1 cellular context compared by ENCODE assay signal in the genomic region with DNA sequence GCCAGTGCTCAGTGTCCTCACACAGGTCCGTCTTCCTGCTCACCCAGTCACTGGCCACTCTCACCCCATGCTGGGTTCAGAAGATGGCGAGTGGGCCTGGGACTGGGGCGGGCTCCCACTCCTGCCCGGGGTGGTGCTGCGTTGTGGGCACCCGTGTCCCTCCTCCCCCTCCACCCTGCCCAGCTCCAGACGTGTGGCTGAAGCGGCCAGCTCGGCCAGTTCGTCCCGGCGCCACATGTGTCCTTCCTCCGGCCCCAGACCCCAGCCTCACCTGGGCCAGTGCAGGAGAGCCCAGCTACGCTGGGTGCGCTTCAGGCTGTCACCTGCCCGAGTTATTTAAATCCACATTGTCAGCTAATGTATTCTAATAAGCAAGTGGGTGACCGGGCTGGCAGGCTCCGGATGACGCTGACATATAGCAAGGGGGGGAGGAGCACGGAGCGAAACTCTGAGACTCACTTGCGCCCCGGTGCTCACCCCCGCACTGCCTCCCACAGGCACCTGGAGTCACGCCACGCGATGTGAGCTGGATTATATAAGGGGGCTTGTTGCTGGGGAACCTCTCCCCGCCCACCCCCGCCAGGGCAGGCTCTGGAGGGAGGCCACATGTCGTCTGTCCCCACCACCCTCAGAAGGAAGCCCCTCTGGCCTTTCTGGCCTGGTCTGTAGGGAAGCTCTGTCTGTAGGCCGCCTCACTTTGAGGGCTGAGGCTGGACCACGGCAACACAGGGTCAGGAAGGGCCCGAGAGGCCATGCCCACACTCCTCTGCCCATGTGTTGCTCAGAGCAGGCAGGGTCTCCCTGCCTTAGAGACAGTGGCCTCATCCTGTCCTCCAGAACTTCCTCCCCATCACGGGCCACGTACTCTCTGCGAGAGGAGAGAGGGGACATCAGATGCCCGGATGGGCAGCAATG.
TF ChIP-seq lines count a peak whose summit lies in the region.

No MANE protein-coding gene starts in this region.

TF ChIP-seq in GM23338, 12 proteins besides CTCF, POLR2A, EP300 and RAD21 (continued from another document):
- TF ChIP-seq, protein P1, sequence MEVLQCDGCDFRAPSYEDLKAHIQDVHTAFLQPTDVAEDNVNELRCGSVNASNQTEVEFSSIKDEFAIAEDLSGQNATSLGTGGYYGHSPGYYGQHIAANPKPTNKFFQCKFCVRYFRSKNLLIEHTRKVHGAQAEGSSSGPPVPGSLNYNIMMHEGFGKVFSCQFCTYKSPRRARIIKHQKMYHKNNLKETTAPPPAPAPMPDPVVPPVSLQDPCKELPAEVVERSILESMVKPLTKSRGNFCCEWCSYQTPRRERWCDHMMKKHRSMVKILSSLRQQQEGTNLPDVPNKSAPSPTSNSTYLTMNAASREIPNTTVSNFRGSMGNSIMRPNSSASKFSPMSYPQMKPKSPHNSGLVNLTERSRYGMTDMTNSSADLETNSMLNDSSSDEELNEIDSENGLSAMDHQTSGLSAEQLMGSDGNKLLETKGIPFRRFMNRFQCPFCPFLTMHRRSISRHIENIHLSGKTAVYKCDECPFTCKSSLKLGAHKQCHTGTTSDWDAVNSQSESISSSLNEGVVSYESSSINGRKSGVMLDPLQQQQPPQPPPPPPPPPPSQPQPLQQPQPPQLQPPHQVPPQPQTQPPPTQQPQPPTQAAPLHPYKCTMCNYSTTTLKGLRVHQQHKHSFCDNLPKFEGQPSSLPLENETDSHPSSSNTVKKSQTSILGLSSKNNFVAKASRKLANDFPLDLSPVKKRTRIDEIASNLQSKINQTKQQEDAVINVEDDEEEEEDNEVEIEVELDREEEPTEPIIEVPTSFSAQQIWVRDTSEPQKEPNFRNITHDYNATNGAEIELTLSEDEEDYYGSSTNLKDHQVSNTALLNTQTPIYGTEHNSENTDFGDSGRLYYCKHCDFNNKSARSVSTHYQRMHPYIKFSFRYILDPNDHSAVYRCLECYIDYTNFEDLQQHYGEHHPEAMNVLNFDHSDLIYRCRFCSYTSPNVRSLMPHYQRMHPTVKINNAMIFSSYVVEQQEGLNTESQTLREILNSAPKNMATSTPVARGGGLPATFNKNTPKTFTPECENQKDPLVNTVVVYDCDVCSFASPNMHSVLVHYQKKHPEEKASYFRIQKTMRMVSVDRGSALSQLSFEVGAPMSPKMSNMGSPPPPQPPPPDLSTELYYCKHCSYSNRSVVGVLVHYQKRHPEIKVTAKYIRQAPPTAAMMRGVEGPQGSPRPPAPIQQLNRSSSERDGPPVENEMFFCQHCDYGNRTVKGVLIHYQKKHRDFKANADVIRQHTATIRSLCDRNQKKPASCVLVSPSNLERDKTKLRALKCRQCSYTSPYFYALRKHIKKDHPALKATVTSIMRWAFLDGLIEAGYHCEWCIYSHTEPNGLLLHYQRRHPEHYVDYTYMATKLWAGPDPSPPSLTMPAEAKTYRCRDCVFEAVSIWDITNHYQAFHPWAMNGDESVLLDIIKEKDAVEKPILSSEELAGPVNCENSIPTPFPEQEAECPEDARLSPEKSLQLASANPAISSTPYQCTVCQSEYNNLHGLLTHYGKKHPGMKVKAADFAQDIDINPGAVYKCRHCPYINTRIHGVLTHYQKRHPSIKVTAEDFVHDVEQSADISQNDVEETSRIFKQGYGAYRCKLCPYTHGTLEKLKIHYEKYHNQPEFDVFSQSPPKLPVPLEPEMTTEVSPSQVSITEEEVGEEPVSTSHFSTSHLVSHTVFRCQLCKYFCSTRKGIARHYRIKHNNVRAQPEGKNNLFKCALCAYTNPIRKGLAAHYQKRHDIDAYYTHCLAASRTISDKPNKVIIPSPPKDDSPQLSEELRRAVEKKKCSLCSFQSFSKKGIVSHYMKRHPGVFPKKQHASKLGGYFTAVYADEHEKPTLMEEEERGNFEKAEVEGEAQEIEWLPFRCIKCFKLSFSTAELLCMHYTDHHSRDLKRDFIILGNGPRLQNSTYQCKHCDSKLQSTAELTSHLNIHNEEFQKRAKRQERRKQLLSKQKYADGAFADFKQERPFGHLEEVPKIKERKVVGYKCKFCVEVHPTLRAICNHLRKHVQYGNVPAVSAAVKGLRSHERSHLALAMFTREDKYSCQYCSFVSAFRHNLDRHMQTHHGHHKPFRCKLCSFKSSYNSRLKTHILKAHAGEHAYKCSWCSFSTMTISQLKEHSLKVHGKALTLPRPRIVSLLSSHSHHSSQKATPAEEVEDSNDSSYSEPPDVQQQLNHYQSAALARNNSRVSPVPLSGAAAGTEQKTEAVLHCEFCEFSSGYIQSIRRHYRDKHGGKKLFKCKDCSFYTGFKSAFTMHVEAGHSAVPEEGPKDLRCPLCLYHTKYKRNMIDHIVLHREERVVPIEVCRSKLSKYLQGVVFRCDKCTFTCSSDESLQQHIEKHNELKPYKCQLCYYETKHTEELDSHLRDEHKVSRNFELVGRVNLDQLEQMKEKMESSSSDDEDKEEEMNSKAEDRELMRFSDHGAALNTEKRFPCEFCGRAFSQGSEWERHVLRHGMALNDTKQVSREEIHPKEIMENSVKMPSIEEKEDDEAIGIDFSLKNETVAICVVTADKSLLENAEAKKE (CRISPR knock-in tag; IDR thresholded peaks at IDR 0.05): no peak
- TF ChIP-seq, protein P2, sequence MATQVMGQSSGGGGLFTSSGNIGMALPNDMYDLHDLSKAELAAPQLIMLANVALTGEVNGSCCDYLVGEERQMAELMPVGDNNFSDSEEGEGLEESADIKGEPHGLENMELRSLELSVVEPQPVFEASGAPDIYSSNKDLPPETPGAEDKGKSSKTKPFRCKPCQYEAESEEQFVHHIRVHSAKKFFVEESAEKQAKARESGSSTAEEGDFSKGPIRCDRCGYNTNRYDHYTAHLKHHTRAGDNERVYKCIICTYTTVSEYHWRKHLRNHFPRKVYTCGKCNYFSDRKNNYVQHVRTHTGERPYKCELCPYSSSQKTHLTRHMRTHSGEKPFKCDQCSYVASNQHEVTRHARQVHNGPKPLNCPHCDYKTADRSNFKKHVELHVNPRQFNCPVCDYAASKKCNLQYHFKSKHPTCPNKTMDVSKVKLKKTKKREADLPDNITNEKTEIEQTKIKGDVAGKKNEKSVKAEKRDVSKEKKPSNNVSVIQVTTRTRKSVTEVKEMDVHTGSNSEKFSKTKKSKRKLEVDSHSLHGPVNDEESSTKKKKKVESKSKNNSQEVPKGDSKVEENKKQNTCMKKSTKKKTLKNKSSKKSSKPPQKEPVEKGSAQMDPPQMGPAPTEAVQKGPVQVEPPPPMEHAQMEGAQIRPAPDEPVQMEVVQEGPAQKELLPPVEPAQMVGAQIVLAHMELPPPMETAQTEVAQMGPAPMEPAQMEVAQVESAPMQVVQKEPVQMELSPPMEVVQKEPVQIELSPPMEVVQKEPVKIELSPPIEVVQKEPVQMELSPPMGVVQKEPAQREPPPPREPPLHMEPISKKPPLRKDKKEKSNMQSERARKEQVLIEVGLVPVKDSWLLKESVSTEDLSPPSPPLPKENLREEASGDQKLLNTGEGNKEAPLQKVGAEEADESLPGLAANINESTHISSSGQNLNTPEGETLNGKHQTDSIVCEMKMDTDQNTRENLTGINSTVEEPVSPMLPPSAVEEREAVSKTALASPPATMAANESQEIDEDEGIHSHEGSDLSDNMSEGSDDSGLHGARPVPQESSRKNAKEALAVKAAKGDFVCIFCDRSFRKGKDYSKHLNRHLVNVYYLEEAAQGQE (IDR thresholded peaks at IDR 0.05; ENCODE audit: unreplicated experiment): no peak
- no peak for TF ChIP-seq EZH2 (IDR thresholded peaks at IDR 0.05; ENCODE audit: low read depth, unreplicated experiment)
